Comparison of ENCODE assay signal across 13 cellular contexts in genomic region chr22:41668971-41669911, GRCh38. TPM values are rescaled to one million over a fixed set of nuclear protein-coding genes. Genes with fewer than 3 reads are reported as not detected.
DNase-seq lines count a peak whose midpoint lies in the region; ATAC-seq and TF ChIP-seq lines count a peak whose summit lies in the region.
"Had no signal": no experiment of that assay in that cellular context is flagged by ENCODE, and none has a peak within 500 bp of the region (broad histone marks: within the 10 kb centered on the region; RNA-seq: fewer than 3 reads in every experiment).

No MANE protein-coding gene starts in this region.

- POLR2A ChIA-PET in activated CD8-positive, alpha-beta T cell treated with anti-CD3 and anti-CD28 coated beads for 36 hours (lab: Charles Lee), result interaction anchor here (1.0 kb wide), 1 partner anchor 11 kb away, joined by 3 read pairs; no protein-coding TSS in a partner anchor

- ATAC-seq in activated CD8-positive, alpha-beta T cell treated with anti-CD3 and anti-CD28 coated beads for 36 hours, result no peak
- ATAC-seq in HG02885 (IDR thresholded peaks at IDR 0.05; ENCODE audit: poor library complexity, unreplicated experiment) (no peak), GM21526 (IDR thresholded peaks at IDR 0.05; ENCODE audit: low FRiP score, unreplicated experiment) (no peak)
- ATAC-seq: left cardiac atrium had no signal

- DNase-seq in A172 (ENCODE audit: low spot score) (peak; percentile 82), GM03348 (ENCODE audit: low spot score) (peak; percentile 72), iris pigment epithelial cell (ENCODE audit: low read depth) (peak; percentile 91), AML-193 (lab: John Stamatoyannopoulos, UW) (no peak)
- no peak for DNase-seq in activated CD8-positive, alpha-beta T cell treated with anti-CD3 and anti-CD28 coated beads for 36 hours
- DNase-seq in stimulated activated CD4-positive, alpha-beta T cell treated with anti-CD3 and anti-CD28 coated beads, Interleukin-15, amount 100 ng/mL, for 24 hours, result no peak
- DNase-seq: cortex of kidney; DND-41; left cardiac atrium; RPMI8226; stimulated activated naive CD4-positive, alpha-beta T cell treated with Interleukin-2 at 50 U/mL for 16 hours had no signal

- H3K27me3 Mint-ChIP-seq in activated CD8-positive, alpha-beta T cell treated with anti-CD3 and anti-CD28 coated beads for 36 hours, result no peaks in the 10 kb centered on the region

- H3K4me1 Mint-ChIP-seq in activated CD8-positive, alpha-beta T cell treated with anti-CD3 and anti-CD28 coated beads for 36 hours (ENCODE audit: low read depth), result peaks cover 11% of the 10 kb centered on the region

- no peak for TF ChIP-seq CTCF in activated CD8-positive, alpha-beta T cell treated with anti-CD3 and anti-CD28 coated beads for 36 hours (IDR thresholded peaks at IDR 0.05)

- peaks cover 27% of the 10 kb centered on the region for H3K36me3 Mint-ChIP-seq in activated CD8-positive, alpha-beta T cell treated with anti-CD3 and anti-CD28 coated beads for 36 hours (ENCODE audit: low read depth)

- CTCF ChIA-PET in activated CD8-positive, alpha-beta T cell treated with anti-CD3 and anti-CD28 coated beads for 36 hours (lab: Charles Lee), result interaction anchor here (5.5 kb wide), 1 partner anchor 14 kb away, joined by 66 read pairs; no protein-coding TSS in a partner anchor

- intact Hi-C loops in activated CD8-positive, alpha-beta T cell treated with anti-CD3 and anti-CD28 coated beads for 36 hours (cut with micrococcal nuclease), result no loop called here

- H3K9me3 Mint-ChIP-seq in activated CD8-positive, alpha-beta T cell treated with anti-CD3 and anti-CD28 coated beads for 36 hours, result no peaks in the 10 kb centered on the region

- H3K4me3 Mint-ChIP-seq in activated CD8-positive, alpha-beta T cell treated with anti-CD3 and anti-CD28 coated beads for 36 hours, result no peak overlapping the region

- H3K27ac Mint-ChIP-seq in activated CD8-positive, alpha-beta T cell treated with anti-CD3 and anti-CD28 coated beads for 36 hours, result peak overlapping the region; percentile 42

RNA-seq across cellular contexts. Expression of gene SNU13, which starts 19.4 kb away (rescaled TPM):
- total RNA-seq in A172 (2014; rRNA removed; shearing (Covaris generic)), result 75.4 and 80.5 TPM in 2 replicates
- total RNA-seq in activated CD8-positive, alpha-beta T cell treated with anti-CD3 and anti-CD28 coated beads for 36 hours, result 100 to 1,000 TPM; 275 to 299 TPM

RNA-seq across cellular contexts. Expression of gene MEI1, which starts 30.1 kb away (rescaled TPM):
- total RNA-seq in A172 (2014; rRNA removed; shearing (Covaris generic)), result 1.2 and 2.7 TPM in 2 replicates
- 10 to 100 TPM; 27.7 to 28.4 TPM for total RNA-seq in activated CD8-positive, alpha-beta T cell treated with anti-CD3 and anti-CD28 coated beads for 36 hours

RNA-seq across cellular contexts. Expression of gene XRCC6, which starts 48.1 kb away (rescaled TPM):
- total RNA-seq in A172 (2014; rRNA removed; shearing (Covaris generic)), result 382 and 394 TPM in 2 replicates
- total RNA-seq in activated CD8-positive, alpha-beta T cell treated with anti-CD3 and anti-CD28 coated beads for 36 hours, result 100 to 1,000 TPM; 424 to 425 TPM

RNA-seq across cellular contexts. Expression of gene DESI1, which starts 48.4 kb away (rescaled TPM):
- 15.2 and 15.8 TPM in 2 replicates for total RNA-seq in A172 (2014; rRNA removed; shearing (Covaris generic))
- 10 to 100 TPM; 48.0 to 55.1 TPM for total RNA-seq in activated CD8-positive, alpha-beta T cell treated with anti-CD3 and anti-CD28 coated beads for 36 hours

Comparison
In these comparisons a context has a peak if more than half of its experiments do, and no peak if none do; other contexts are left out.
1. DNase-seq: peak in A172 (single experiment), GM03348 (single experiment) and iris pigment epithelial cell (single experiment); none in activated CD8-positive, alpha-beta T cell treated with anti-CD3 and anti-CD28 coated beads for 36 hours (single experiment), stimulated activated CD4-positive, alpha-beta T cell treated with anti-CD3 and anti-CD28 coated beads, Interleukin-15, amount 100 ng/mL, for 24 hours (single experiment) and AML-193 (0 of 2).